Comparison of ENCODE assay signal across 9 cellular contexts in the genomic region with DNA sequence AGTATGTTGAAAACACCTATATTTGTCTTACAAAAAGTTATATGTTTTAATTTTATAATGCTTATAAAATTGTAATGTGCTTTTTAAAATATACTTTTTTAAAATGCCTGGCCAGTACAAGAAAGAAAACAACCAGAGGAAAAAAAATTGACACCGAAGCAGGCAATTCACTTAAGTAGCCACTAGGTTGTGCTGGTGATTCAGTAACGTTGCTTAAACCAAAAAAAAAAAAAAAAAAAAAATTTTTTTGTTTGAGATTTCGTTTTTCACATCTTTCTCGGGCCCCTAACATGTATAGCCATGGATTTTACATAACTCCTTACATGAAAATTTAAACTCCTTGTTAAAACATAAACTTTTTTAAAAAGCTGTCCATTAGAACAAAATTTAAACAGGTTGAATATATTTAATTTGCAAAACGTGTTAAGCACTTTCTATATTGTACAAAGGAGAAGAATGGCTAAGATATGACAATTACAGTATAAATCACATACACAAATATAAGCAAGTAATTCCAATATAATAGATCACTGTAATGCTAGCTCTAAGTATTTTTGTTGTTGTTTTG. TPM values are rescaled to one million over a fixed set of nuclear protein-coding genes. Genes with fewer than 3 reads are reported as not detected.
DNase-seq lines count a peak whose midpoint lies in the region; ATAC-seq, FAIRE-seq and TF ChIP-seq lines count a peak whose summit lies in the region.
"Had no signal": no experiment of that assay in that cellular context is flagged by ENCODE, and none has a peak within 500 bp of the region (broad histone marks: within the 10 kb centered on the region; RNA-seq: fewer than 3 reads in every experiment).

No MANE protein-coding gene starts in this region.

- H3K79me2 ChIP-seq in mammary epithelial cell (ENCODE audit: insufficient read depth, low read length) (no peaks in the 10 kb centered on the region), mesendoderm (ENCODE audit: control insufficient read depth, insufficient read depth, low read length) (no peaks in the 10 kb centered on the region)

- DNase-seq in A549 (ENCODE audit: low read depth in 1 of 2, low spot score in 1 of 2), result peak; percentile 10 to 56
- DNase-seq in NCI-H446 (lab: John Stamatoyannopoulos, UW), result peak; percentile 3 to 73
- DNase-seq in mammary epithelial cell, result no peak
- DNase-seq in mesendoderm, result peak; percentile 45
- DNase-seq in activated gamma-delta T cell (lab: John Stamatoyannopoulos, UW), result no peak
- DNase-seq in T-cell, result no peak

- H3K36me3 ChIP-seq in mammary epithelial cell (ENCODE audit: insufficient read depth, low read length) (no peaks in the 10 kb centered on the region), mesendoderm (ENCODE audit: control insufficient read depth, insufficient read depth, low read length) (no peaks in the 10 kb centered on the region)

- ATAC-seq in A549 (no peak), HG02571 (IDR thresholded peaks at IDR 0.05; ENCODE audit: unreplicated experiment) (no peak), T-cell (replicated peaks in 1 of 4) (no peak)

- peaks cover 4 to 19% of the 10 kb centered on the region in 2 donors for H3K27me3 Mint-ChIP-seq in T-cell

- H4K8ac ChIP-seq in mesendoderm (ENCODE audit: low read depth, low read length), result no peak overlapping the region

- H3K23ac ChIP-seq in mesendoderm (ENCODE audit: low read length), result no peak overlapping the region

- in situ Hi-C loops in mammary epithelial cell (cut with MboI; ENCODE audit: low sequenced_read_pairs in 2 of 2), result loop anchor here (5.0 to 25.0 kb wide), 3 partner anchors 172 to 422 kb away; partner anchors contain the start of genes ESAM (in 1 of the 2) and VSIG2 (in 1 of the 2)

- no peak overlapping the region for H3K18ac ChIP-seq in mesendoderm (ENCODE audit: low read length)

- H3K4me1 ChIP-seq in A549, result no peaks in the 10 kb centered on the region
- H3K4me1 ChIP-seq in mammary epithelial cell (ENCODE audit: insufficient read depth, low read length), result no peaks in the 10 kb centered on the region
- no peaks in the 10 kb centered on the region for H3K4me1 ChIP-seq in mesendoderm (ENCODE audit: control insufficient read depth, low read depth, low read length)

- H3K4me3 ChIP-seq in A549 (no peak overlapping the region), GM12875 (ENCODE audit: low read depth, low read length) (no peak overlapping the region), mammary epithelial cell (replicated peaks in 1 of 3; ENCODE audit: insufficient read depth in 1 of 3, low read depth in 2 of 3, low read length in 3 of 3) (no peak overlapping the region), mesendoderm (ENCODE audit: low read length) (no peak overlapping the region)

- H3K9ac ChIP-seq in mammary epithelial cell (ENCODE audit: insufficient read depth, low read length) (no peak overlapping the region), mesendoderm (ENCODE audit: low read length) (no peak overlapping the region)

- no peak for TF ChIP-seq EP300 in A549 (IDR thresholded peaks at IDR 0.05)

- POLR2A ChIA-PET in A549 (lab: Yijun Ruan, JAX), result no interaction called here
- POLR2A ChIA-PET in T-cell (lab: Charles Lee), result no interaction called here

- no peak overlapping the region for H3K4me3 Mint-ChIP-seq in T-cell
- H3K4me3 Mint-ChIP-seq: central memory CD8-positive, alpha-beta T cell had no signal

- no peak overlapping the region for H3K56ac ChIP-seq in mesendoderm (ENCODE audit: low read length)

- BruUV-seq in mammary epithelial cell (replicated peaks; lab: Mats Ljungman, UMichigan), result no TSS peak

- H3K79me1 ChIP-seq in mesendoderm (ENCODE audit: low read length), result no peaks in the 10 kb centered on the region

- FAIRE-seq in A549 (lab: Jason Lieb, UNC), result no peak

- H3K9me3 ChIP-seq in A549 (no peaks in the 10 kb centered on the region), mammary epithelial cell (replicated peaks; ENCODE audit: insufficient read depth, low read length) (no peaks in the 10 kb centered on the region)

- H3K27me3 ChIP-seq in mammary epithelial cell (ENCODE audit: insufficient read depth, low read length) (peaks cover 4% of the 10 kb centered on the region), mesendoderm (ENCODE audit: insufficient read depth, low read length, poor library complexity) (no peaks in the 10 kb centered on the region)

- no peak overlapping the region for H2AFZ ChIP-seq in mammary epithelial cell (ENCODE audit: low read depth, low read length)

- H3K4me2 ChIP-seq in A549 (no peak overlapping the region), mammary epithelial cell (ENCODE audit: insufficient read depth, low read depth, low read length) (no peak overlapping the region), mesendoderm (ENCODE audit: low read length) (no peak overlapping the region)

- dilution Hi-C loops in mammary epithelial cell (cut with HindIII; ENCODE audit: low sequenced_read_pairs), result no loop called here

- no peak overlapping the region for H2AK5ac ChIP-seq in mesendoderm (ENCODE audit: low read length)

- no peak for TF ChIP-seq POLR2A in A549 (IDR thresholded peaks at IDR 0.05; ENCODE audit: low read length)

- H3K27ac ChIP-seq in A549 (no peak overlapping the region), mammary epithelial cell (ENCODE audit: insufficient read depth, low read depth, low read length) (no peak overlapping the region), mesendoderm (ENCODE audit: low read depth, low read length) (no peak overlapping the region)

- H3K9me3 Mint-ChIP-seq in T-cell, result peaks cover 0 to 4% (median 0%) of the 10 kb centered on the region in 3 donors
- H3K9me3 Mint-ChIP-seq: central memory CD8-positive, alpha-beta T cell had no signal

- H2BK15ac ChIP-seq in mesendoderm (replicated peaks; ENCODE audit: low read depth), result no peak overlapping the region

- H2BK5ac ChIP-seq in mesendoderm (ENCODE audit: low read length), result no peak overlapping the region

- H3K36me3 Mint-ChIP-seq in T-cell, result no peaks in the 10 kb centered on the region

- no peaks in the 10 kb centered on the region for H3K4me1 Mint-ChIP-seq in T-cell
- H3K4me1 Mint-ChIP-seq: central memory CD8-positive, alpha-beta T cell had no signal

- H4K20me1 ChIP-seq in mammary epithelial cell (ENCODE audit: insufficient read depth, low read length), result no peaks in the 10 kb centered on the region

- 15% methylated on average over 5 of the region's 5 CpGs for WGBS in A549 (ENCODE audit: missing lambda C conversion rate)
- 20% methylated on average over 5 of the region's 5 CpGs for WGBS in mammary epithelial cell (ENCODE audit: low coverage, missing lambda C conversion rate)
- no CpG with 5 or more reads among the region's 5 CpGs for WGBS in mesendoderm (ENCODE audit: extremely low coverage, insufficient coverage, low lambda C conversion rate)

- CTCF ChIA-PET in A549 (lab: Yijun Ruan, JAX), result interaction anchor here (0.6 to 3.0 kb wide), 17 partner anchors 10 to 1085 kb away, joined by 3 to 19 read pairs (median 3); partner anchors contain the start of gene OR8B4
- CTCF ChIA-PET in mammary epithelial cell (lab: Charles Lee; ENCODE audit: low non-redundant PET), result interaction anchor here (1.0 kb wide), 1 partner anchor 1210 kb away, joined by 3 read pairs; no protein-coding TSS in a partner anchor
- CTCF ChIA-PET in T-cell (lab: Charles Lee), result interaction anchor here (0.7 to 1.4 kb wide), 7 partner anchors 13 to 473 kb away, joined by 3 to 12 read pairs (median 5); no protein-coding TSS in a partner anchor

- H3K27ac Mint-ChIP-seq in T-cell, result no peak overlapping the region

- H3K4ac ChIP-seq in mesendoderm (ENCODE audit: low read depth, low read length), result no peak overlapping the region

- intact Hi-C loops in mammary epithelial cell (cut with micrococcal nuclease), result loop anchor here (1.0 to 5.0 kb wide), 3 partner anchors 122 to 229 kb away; no protein-coding TSS in a partner anchor

- no peak overlapping the region for H4K5ac ChIP-seq in mesendoderm (ENCODE audit: low read length)

- TF ChIP-seq CTCF in A549 (IDR thresholded peaks at IDR 0.05), result peak; percentile 56
- peak; percentile 44; the same call in 1 of the 2 replicates for TF ChIP-seq CTCF in GM12875 (IDR thresholded peaks at IDR 0.05; ENCODE audit: borderline replicate concordance, insufficient read depth, low read depth, low read length)
- peak; percentile 47 to 70 for TF ChIP-seq CTCF in mammary epithelial cell (conservative IDR thresholded peaks at IDR 0.05 in 1 of 2, IDR thresholded peaks at IDR 0.05 in 1 of 2; ENCODE audit: extremely low read depth in 1 of 2, insufficient read depth in 1 of 2, low read depth in 1 of 2, low read length in 2 of 2)

- peak; percentile 57 to 61; a peak in 4 of 5 replicates for TF ChIP-seq RAD21 in A549 (conservative IDR thresholded peaks at IDR 0.05 in 1 of 2, IDR thresholded peaks at IDR 0.05 in 1 of 2)

- H2BK120ac ChIP-seq in mesendoderm (ENCODE audit: low read depth, low read length), result no peak overlapping the region

RNA-seq across cellular contexts. Expression of gene OR8B4, which starts 9.2 kb away (rescaled TPM):
- polyA plus RNA-seq in A549 (2011; rRNA removed) (not detected in 2 replicates), A549 (2017; fragmentation: RNase III; extraction: RNeasy Plus Mini Kit Qiagen cat#74134 plus additional on column Dnase treatment) (not detected in 3 replicates), mammary epithelial cell (not detected)
- not detected in 2 replicates for polyA plus RNA-seq in A549 (2012; cell fraction: cytosol; rRNA removed)
- not detected in 2 replicates for polyA plus RNA-seq in A549 (2012; cell fraction: nucleus; rRNA removed)
- not detected in 2 replicates for polyA minus RNA-seq in A549 (2011; rRNA and poly(A)+ RNA removed)
- total RNA-seq in mammary epithelial cell (not detected), T-cell (not detected)
- not detected for polyA minus RNA-seq in mammary epithelial cell
- not detected for polyA plus RNA-seq in mesendoderm (2013, experiment 1 of 2)
- not detected for polyA plus RNA-seq in mesendoderm (2013, experiment 2 of 2)

RNA-seq across cellular contexts. Expression of gene OR8B3, which starts 16.6 kb away (rescaled TPM):
- polyA plus RNA-seq in A549 (2011; rRNA removed) (not detected in 2 replicates), A549 (2017; fragmentation: RNase III; extraction: RNeasy Plus Mini Kit Qiagen cat#74134 plus additional on column Dnase treatment) (not detected in 3 replicates), mammary epithelial cell (not detected)
- polyA plus RNA-seq in A549 (2012; cell fraction: cytosol; rRNA removed), result not detected in 2 replicates
- polyA plus RNA-seq in A549 (2012; cell fraction: nucleus; rRNA removed), result not detected in 2 replicates
- not detected in 2 replicates for polyA minus RNA-seq in A549 (2011; rRNA and poly(A)+ RNA removed)
- total RNA-seq in mammary epithelial cell (not detected), T-cell (not detected)
- not detected for polyA minus RNA-seq in mammary epithelial cell
- not detected for polyA plus RNA-seq in mesendoderm (2013, experiment 1 of 2)
- polyA plus RNA-seq in mesendoderm (2013, experiment 2 of 2), result not detected

RNA-seq across cellular contexts. Expression of gene OR8B8, which starts 30.1 kb away (rescaled TPM):
- polyA plus RNA-seq in A549 (2011; rRNA removed) (not detected in 2 replicates), A549 (2017; fragmentation: RNase III; extraction: RNeasy Plus Mini Kit Qiagen cat#74134 plus additional on column Dnase treatment) (not detected in 3 replicates), mammary epithelial cell (not detected)
- not detected in 2 replicates for polyA plus RNA-seq in A549 (2012; cell fraction: cytosol; rRNA removed)
- polyA plus RNA-seq in A549 (2012; cell fraction: nucleus; rRNA removed), result not detected in 2 replicates
- polyA minus RNA-seq in A549 (2011; rRNA and poly(A)+ RNA removed), result not detected in 2 replicates
- total RNA-seq in mammary epithelial cell (not detected), T-cell (not detected)
- not detected for polyA minus RNA-seq in mammary epithelial cell
- polyA plus RNA-seq in mesendoderm (2013, experiment 1 of 2), result not detected
- not detected for polyA plus RNA-seq in mesendoderm (2013, experiment 2 of 2)

RNA-seq across cellular contexts. Expression of gene OR8B2, which starts 31.1 kb away (rescaled TPM):
- not detected in 2 replicates for polyA plus RNA-seq in A549 (2011; rRNA removed)
- polyA plus RNA-seq in A549 (2012; cell fraction: cytosol; rRNA removed), result not detected in 2 replicates
- not detected in 2 replicates for polyA plus RNA-seq in A549 (2012; cell fraction: nucleus; rRNA removed)
- polyA plus RNA-seq in A549 (2017; fragmentation: RNase III; extraction: RNeasy Plus Mini Kit Qiagen cat#74134 plus additional on column Dnase treatment), result not detected in 3 replicates
- not detected in 2 replicates for polyA minus RNA-seq in A549 (2011; rRNA and poly(A)+ RNA removed)
- not detected for total RNA-seq in mammary epithelial cell
- polyA plus RNA-seq in mammary epithelial cell, result not detected
- polyA minus RNA-seq in mammary epithelial cell, result not detected
- polyA plus RNA-seq in mesendoderm (2013, experiment 1 of 2), result not detected
- not detected for polyA plus RNA-seq in mesendoderm (2013, experiment 2 of 2)
- total RNA-seq in T-cell, result not detected

Comparison
In these comparisons a context has a peak if more than half of its experiments do, and no peak if none do; other contexts are left out.
1. DNase-seq: peak in A549 (2 of 2), NCI-H446 (2 of 2) and mesendoderm (single experiment); none in mammary epithelial cell (single experiment), activated gamma-delta T cell (single experiment) and T-cell (0 of 34).
2. Peak in every context shown above with its lines, with median percentiles within 50 percentile points of each other: CTCF ChIP-seq.